23 cellular contexts compared by ENCODE assay signal in the genomic region with DNA sequence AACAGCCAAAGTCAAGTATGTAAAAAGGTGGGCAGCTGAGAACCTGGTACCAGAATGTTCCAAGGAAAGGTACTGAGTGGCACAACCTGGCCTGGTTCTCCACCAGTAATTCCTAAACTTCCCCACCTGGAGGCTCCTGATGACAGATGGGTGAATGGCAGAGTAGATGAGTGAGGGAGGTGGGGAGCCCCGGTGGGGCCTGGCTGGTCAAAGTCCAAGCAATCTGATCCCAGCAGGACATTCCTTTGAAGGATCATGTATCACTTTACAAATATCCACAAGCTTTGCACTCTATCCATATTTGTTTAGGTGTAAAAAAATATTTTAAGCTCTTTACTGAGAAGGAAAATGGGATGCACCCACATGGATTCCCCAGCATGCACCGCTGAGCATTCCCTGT.
DNase-seq lines count a peak whose midpoint lies in the region; ATAC-seq and TF ChIP-seq lines count a peak whose summit lies in the region.
"Had no signal": no experiment of that assay in that cellular context is flagged by ENCODE, and none has a peak within 500 bp of the region (broad histone marks: within the 10 kb centered on the region; RNA-seq: fewer than 3 reads in every experiment).

No MANE protein-coding gene starts in this region.

- no peak overlapping the region for H3K27ac ChIP-seq in spleen
- H3K27ac ChIP-seq: A549; BLaER1 treated with 17β-estradiol and CSF1 and Interleukin-3, amounts not matched to agents 10 nM and 100 nM; RWPE1 had no signal

- H3K4me3 ChIP-seq in H7 (ENCODE audit: insufficient read depth, low read depth, low read length) (no peak overlapping the region), spleen (no peak overlapping the region)
- H3K4me3 ChIP-seq: A549; BLaER1 treated with 17β-estradiol and CSF1 and Interleukin-3, amounts not matched to agents 10 nM and 100 nM; GM23338 had no signal

- H3K27me3 ChIP-seq in H7 (ENCODE audit: control insufficient read depth, insufficient read depth, low read length) (peaks cover 9% of the 10 kb centered on the region), spleen (replicated peaks in 1 of 7) (peaks cover 0 to 24% (median 0%) of the 10 kb centered on the region in 7 donors)
- H3K27me3 ChIP-seq: BLaER1 treated with 17β-estradiol and CSF1 and Interleukin-3, amounts not matched to agents 10 nM and 100 nM had no signal

- ATAC-seq in HG03139 (IDR thresholded peaks at IDR 0.05; ENCODE audit: unreplicated experiment) (no peak), GM21786 (IDR thresholded peaks at IDR 0.05; ENCODE audit: unreplicated experiment) (no peak)
- ATAC-seq: A549, GM23338, HCT116, Panc1 had no signal

- H3K4me1 ChIP-seq in spleen: no peaks in the 10 kb centered on the region
- H3K4me1 ChIP-seq: A549; BLaER1 treated with 17β-estradiol and CSF1 and Interleukin-3, amounts not matched to agents 10 nM and 100 nM had no signal

- WGBS in spleen, 5 donors: 78 to 81% (median 79%) methylated on average over 2 of the region's 2 CpGs

- H3K36me3 ChIP-seq in H7 (replicated peaks; ENCODE audit: control insufficient read depth, insufficient read depth, low read length) (no peaks in the 10 kb centered on the region), spleen (no peaks in the 10 kb centered on the region)
- H3K36me3 ChIP-seq: BLaER1 treated with 17β-estradiol and CSF1 and Interleukin-3, amounts not matched to agents 10 nM and 100 nM had no signal

- TF ChIP-seq POLR2A in spleen (IDR thresholded peaks at IDR 0.05): no peak

- peaks cover 0 to 14% (median 1%) of the 10 kb centered on the region in 8 donors for H3K9me3 ChIP-seq in spleen
- H3K9me3 ChIP-seq: A549 had no signal

- DNase-seq in H7 (peak; percentile 51), NCI-H146 treated with DMSO at 0.1 percent for 48 hours (lab: John Stamatoyannopoulos, UW; ENCODE audit: unreplicated experiment) (peak; percentile 10), cerebellum (ENCODE audit: low spot score) (peak; percentile 21), spleen (peak; percentile 15), NCI-H748 treated with DMSO at 0.1 percent for 48 hours (lab: John Stamatoyannopoulos, UW) (no peak)
- DNase-seq: AML-193; CD4-positive, alpha-beta T cell; DMS53; Karpas-422; NCI-H1092; NCI-H1417 treated with DMSO at 0.1 percent for 48 hours; NCI-H187 treated with DMSO at 0.1 percent for 48 hours; NCI-H446 treated with DMSO at 0.1 percent for 48 hours; NCI-H526; SHP77 treated with DMSO at 0.1 percent for 48 hours had no signal

- intact Hi-C loops in spleen (cut with DNase I; ENCODE audit: low total_unique reads): no loop called here

- no peak for TF ChIP-seq CTCF in spleen (IDR thresholded peaks at IDR 0.05 in 8 of 11, conservative IDR thresholded peaks at IDR 0.05 in 3 of 11)
